Comparison of ENCODE assay signal across 25 cellular contexts in the genomic region with DNA sequence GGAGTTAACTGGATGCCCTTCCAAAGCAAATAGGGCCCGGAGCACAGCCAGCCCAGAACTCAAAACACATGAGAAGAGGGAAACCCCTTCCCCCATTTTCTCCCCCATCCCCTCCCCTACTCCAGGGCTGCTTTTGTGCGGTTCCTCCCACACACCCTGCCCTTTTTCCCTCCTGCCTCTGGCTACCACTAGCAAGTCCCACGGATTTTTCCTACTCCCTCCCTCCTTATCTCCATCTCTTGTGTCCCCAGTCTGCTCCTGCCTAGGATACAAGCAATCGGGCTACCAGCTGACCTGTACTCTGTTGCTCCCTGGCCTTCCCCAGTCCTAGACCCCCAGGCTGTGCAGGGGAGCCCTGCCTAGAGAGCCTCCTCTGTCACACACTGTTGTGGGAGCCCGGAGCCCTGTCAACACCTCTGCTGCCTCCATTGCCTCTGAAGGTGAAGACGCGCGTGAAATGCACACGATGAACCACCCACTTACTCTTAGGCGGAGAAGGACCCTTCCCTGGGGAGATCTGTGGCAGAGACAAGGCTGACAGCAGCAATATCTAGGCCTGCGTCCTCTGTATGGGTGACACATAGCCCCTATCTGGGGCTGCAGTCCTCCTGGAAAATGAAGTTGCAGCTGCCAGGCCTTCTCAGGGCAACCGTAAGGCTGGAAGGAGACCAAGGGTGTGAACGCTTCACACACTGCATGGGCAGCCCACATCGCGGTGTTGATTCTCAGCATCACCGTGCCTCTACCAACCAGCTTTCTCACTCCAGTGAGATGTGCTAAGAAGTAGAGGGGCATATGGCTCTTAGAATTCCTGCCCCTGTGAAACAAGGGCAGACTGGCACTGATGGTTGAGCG.
DNase-seq lines count a peak whose midpoint lies in the region; ATAC-seq and TF ChIP-seq lines count a peak whose summit lies in the region.
"Had no signal": no experiment of that assay in that cellular context is flagged by ENCODE, and none has a peak within 500 bp of the region (broad histone marks: within the 10 kb centered on the region; RNA-seq: fewer than 3 reads in every experiment).

No MANE protein-coding gene starts in this region.

- H3K27ac Mint-ChIP-seq in neural progenitor cell = peak overlapping the region; percentile 89
- H3K27ac Mint-ChIP-seq in HFFc6 = no peak overlapping the region
- H3K27ac Mint-ChIP-seq: activated naive CD8-positive, alpha-beta T cell treated with anti-CD3 and anti-CD28 coated beads for 36 hours; activated T-helper 17 cell treated with anti-CD3 and anti-CD28 coated beads, Interleukin-2, amount 50 U/mL, for 72 hours; CD4-positive, CD25-positive, alpha-beta regulatory T cell; naive thymus-derived CD8-positive, alpha-beta T cell had no signal

- H3K4me1 ChIP-seq in HEK293 (ENCODE audit: control insufficient read depth, insufficient read depth, low read length) (no peaks in the 10 kb centered on the region), SK-N-SH (ENCODE audit: control insufficient read depth in 1 of 2, insufficient read depth in 2 of 2, low read depth in 1 of 2, low read length in 1 of 2) (peaks cover 0 to 15% of the 10 kb centered on the region in 2 experiments; a peak in 1 of 4 replicates), neural progenitor cell (peaks cover 11% of the 10 kb centered on the region)
- H3K4me1 ChIP-seq: body of pancreas, Peyer's patch had no signal

- H3K9me3 ChIP-seq in HEK293 (ENCODE audit: control insufficient read depth, insufficient read depth, low read depth, low read length) = no peaks in the 10 kb centered on the region
- H3K9me3 ChIP-seq in SK-N-SH = no peaks in the 10 kb centered on the region
- no peaks in the 10 kb centered on the region for H3K9me3 ChIP-seq in neural progenitor cell (ENCODE audit: low read depth)
- H3K9me3 ChIP-seq: body of pancreas, esophagus muscularis mucosa, Peyer's patch, testis had no signal

- H3K4me3 Mint-ChIP-seq in neural progenitor cell = peak overlapping the region; percentile 22
- no peak overlapping the region for H3K4me3 Mint-ChIP-seq in HFFc6
- H3K4me3 Mint-ChIP-seq: activated naive CD8-positive, alpha-beta T cell treated with anti-CD3 and anti-CD28 coated beads for 36 hours; activated T-helper 17 cell treated with anti-CD3 and anti-CD28 coated beads, Interleukin-2, amount 50 U/mL, for 72 hours; CD4-positive, CD25-positive, alpha-beta regulatory T cell; naive thymus-derived CD8-positive, alpha-beta T cell had no signal

- no peaks in the 10 kb centered on the region for H3K9me2 ChIP-seq in SK-N-SH

- 0 out of 4 replicates have a peak, but pooled peaks of 1 of the 2 experiments have one; percentile 36 for TF ChIP-seq EP300 in SK-N-SH (IDR thresholded peaks at IDR 0.05; ENCODE audit: borderline replicate concordance in 1 of 2, low read depth in 1 of 2, low read length in 1 of 2)

- H3K4me2 ChIP-seq in SK-N-SH = no peak overlapping the region
- H3K4me2 ChIP-seq in neural progenitor cell = peak overlapping the region; percentile 47

- H3K36me3 Mint-ChIP-seq in neural progenitor cell (no peaks in the 10 kb centered on the region), HFFc6 (ENCODE audit: low read depth) (no peaks in the 10 kb centered on the region)
- H3K36me3 Mint-ChIP-seq: activated naive CD8-positive, alpha-beta T cell treated with anti-CD3 and anti-CD28 coated beads for 36 hours; CD4-positive, CD25-positive, alpha-beta regulatory T cell; naive thymus-derived CD8-positive, alpha-beta T cell had no signal

- H3K9me3 Mint-ChIP-seq in neural progenitor cell (no peaks in the 10 kb centered on the region), HFFc6 (no peaks in the 10 kb centered on the region)
- H3K9me3 Mint-ChIP-seq: activated naive CD8-positive, alpha-beta T cell treated with anti-CD3 and anti-CD28 coated beads for 36 hours; activated T-helper 17 cell treated with anti-CD3 and anti-CD28 coated beads, Interleukin-2, amount 50 U/mL, for 72 hours; naive thymus-derived CD8-positive, alpha-beta T cell had no signal

- no peak overlapping the region for H3K27ac ChIP-seq in HEK293 (ENCODE audit: extremely low read depth, low read depth, low read length)
- 0 out of 4 replicates have a peak overlapping the region, but pooled peaks of 1 of the 2 experiments have one; percentile 7 for H3K27ac ChIP-seq in SK-N-SH (ENCODE audit: low read depth in 2 of 2, low read length in 1 of 2)
- peak overlapping the region; percentile 43 for H3K27ac ChIP-seq in neural progenitor cell
- H3K27ac ChIP-seq: body of pancreas, esophagus muscularis mucosa, Peyer's patch, testis had no signal

- H3K27me3 Mint-ChIP-seq in neural progenitor cell (ENCODE audit: insufficient read depth, low read depth) (no peaks in the 10 kb centered on the region), HFFc6 (ENCODE audit: insufficient read depth) (peaks cover 2% of the 10 kb centered on the region; the same call in 1 of the 2 replicates)

- H3K27me3 ChIP-seq in SK-N-SH (ENCODE audit: insufficient read depth) (no peaks in the 10 kb centered on the region), neural progenitor cell (no peaks in the 10 kb centered on the region)
- H3K27me3 ChIP-seq: body of pancreas, esophagus muscularis mucosa, Peyer's patch, testis had no signal

- H3F3A ChIP-seq in SK-N-SH (replicated peaks; ENCODE audit: insufficient read depth) (no peaks in the 10 kb centered on the region), neural progenitor cell (ENCODE audit: low read depth) (peaks cover 5% of the 10 kb centered on the region)

- POLR2A ChIA-PET in HEK293 (lab: Yijun Ruan, JAX) (no interaction called here), SK-N-SH (lab: Yijun Ruan, JAX) (no interaction called here)

- ATAC-seq in GM21360 (IDR thresholded peaks at IDR 0.05; ENCODE audit: unreplicated experiment) = no peak
- no peak for ATAC-seq in GM21367 (IDR thresholded peaks at IDR 0.05; ENCODE audit: unreplicated experiment)
- ATAC-seq: activated T-helper 17 cell treated with anti-CD3 and anti-CD28 coated beads, Interleukin-2, amount 50 U/mL, for 72 hours; body of pancreas; naive thymus-derived CD8-positive, alpha-beta T cell had no signal

- peaks cover 33% of the 10 kb centered on the region for H3K4me1 Mint-ChIP-seq in neural progenitor cell
- peaks cover 7% of the 10 kb centered on the region for H3K4me1 Mint-ChIP-seq in HFFc6 (ENCODE audit: low read depth)
- H3K4me1 Mint-ChIP-seq: activated naive CD8-positive, alpha-beta T cell treated with anti-CD3 and anti-CD28 coated beads for 36 hours; activated T-helper 17 cell treated with anti-CD3 and anti-CD28 coated beads, Interleukin-2, amount 50 U/mL, for 72 hours; CD4-positive, CD25-positive, alpha-beta regulatory T cell had no signal

- no peak for TF ChIP-seq RAD21 in SK-N-SH (IDR thresholded peaks at IDR 0.05; ENCODE audit: low read length)

- TF ChIP-seq CTCF in HEK293 (tag by site-specific recombination; IDR thresholded peaks at IDR 0.05) = no peak
- no peak for TF ChIP-seq CTCF in SK-N-SH (IDR thresholded peaks at IDR 0.05)
- no peak for TF ChIP-seq CTCF in fibroblast of the aortic adventitia (IDR thresholded peaks at IDR 0.05; ENCODE audit: insufficient read depth, low read length)
- TF ChIP-seq CTCF in neural progenitor cell (IDR thresholded peaks at IDR 0.05) = no peak
- no peak for TF ChIP-seq CTCF in HFFc6 (IDR thresholded peaks at IDR 0.05)

- 64% methylated on average over 12 of the region's 17 CpGs for WGBS in SK-N-SH (ENCODE audit: low lambda C conversion rate)

- DNase-seq in SK-N-SH (peak; percentile 76), fibroblast of the aortic adventitia (ENCODE audit: low read depth) (peak; percentile 49), neural progenitor cell (ENCODE audit: low spot score) (peak; percentile 28), NAMALWA (ENCODE audit: low spot score) (no peak), HFFc6 (no peak)
- DNase-seq: activated CD8-positive, alpha-beta memory T cell treated with anti-CD3 and anti-CD28 coated beads, Interleukin-2, amount 50 U/mL, for 4 hours; activated naive CD8-positive, alpha-beta T cell treated with anti-CD3 and anti-CD28 coated beads for 36 hours; body of pancreas; CD4-positive, CD25-positive, alpha-beta regulatory T cell; DMS153; GDM1; Karpas-422; mesendoderm; NCI-H1048; NCI-H2029; NCI-H446 treated with DMSO at 0.1 percent for 48 hours; NK-92 treated with Interleukin-12 subunit alpha and Interleukin-12 subunit beta, amount 100 ng/mL, for 24 hours; Peyer's patch; testis had no signal

- H3K36me3 ChIP-seq in HEK293 (ENCODE audit: control insufficient read depth in 2 of 2, insufficient read depth in 1 of 2, low read length in 2 of 2) (no peaks in the 10 kb centered on the region), SK-N-SH (replicated peaks in 1 of 2; ENCODE audit: control insufficient read depth in 1 of 2, insufficient read depth in 2 of 2, low read length in 1 of 2) (no peaks in the 10 kb centered on the region), neural progenitor cell (no peaks in the 10 kb centered on the region)
- H3K36me3 ChIP-seq: esophagus muscularis mucosa, Peyer's patch had no signal

- no peaks in the 10 kb centered on the region for H3K79me2 ChIP-seq in SK-N-SH (ENCODE audit: insufficient read depth)
- no peaks in the 10 kb centered on the region for H3K79me2 ChIP-seq in neural progenitor cell (ENCODE audit: low read depth)

- H3K9ac ChIP-seq in SK-N-SH (no peak overlapping the region), neural progenitor cell (no peak overlapping the region)

- H4K20me1 ChIP-seq in SK-N-SH (ENCODE audit: insufficient read depth) (no peaks in the 10 kb centered on the region), neural progenitor cell (ENCODE audit: low read depth) (no peaks in the 10 kb centered on the region)

- no peak overlapping the region for H3K4me3 ChIP-seq in HEK293 (ENCODE audit: low read depth, low read length)
- H3K4me3 ChIP-seq in SK-N-SH (ENCODE audit: low read depth in 2 of 2, low read length in 1 of 2) = no peak overlapping the region
- no peak overlapping the region for H3K4me3 ChIP-seq in fibroblast of the aortic adventitia (ENCODE audit: low read depth, low read length)
- H3K4me3 ChIP-seq in neural progenitor cell = no peak overlapping the region
- H3K4me3 ChIP-seq: body of pancreas, esophagus muscularis mucosa, Peyer's patch, testis had no signal

- H2AFZ ChIP-seq in SK-N-SH (ENCODE audit: low read depth) = no peak overlapping the region
- peak overlapping the region; percentile 95 for H2AFZ ChIP-seq in neural progenitor cell (replicated peaks)

- CTCF ChIA-PET in HEK293 (lab: Yijun Ruan, JAX) = no interaction called here
- CTCF ChIA-PET in SK-N-SH (lab: Yijun Ruan, JAX) = no interaction called here

TF ChIP-seq in SK-N-SH, 30 proteins besides CTCF, POLR2A, EP300 and RAD21 (continues in another document):
- TF ChIP-seq NFIC (IDR thresholded peaks at IDR 0.05; ENCODE audit: borderline replicate concordance) = no peak
- peak; percentile 76 for TF ChIP-seq GATA2 (CRISPR knock-in tag; IDR thresholded peaks at IDR 0.05)
- no peak for TF ChIP-seq GABPA (IDR thresholded peaks at IDR 0.05; ENCODE audit: low read depth)
- TF ChIP-seq NRF1 (IDR thresholded peaks at IDR 0.05; ENCODE audit: low read depth, low read length) = no peak
- TF ChIP-seq TEAD4 (IDR thresholded peaks at IDR 0.05; ENCODE audit: borderline replicate concordance, insufficient read depth) = no peak

Comparison
In these comparisons a context has a peak if more than half of its experiments do, and no peak if none do; other contexts are left out.
1. DNase-seq: peak in SK-N-SH (single experiment), fibroblast of the aortic adventitia (single experiment) and neural progenitor cell (single experiment); none in NAMALWA (single experiment) and HFFc6 (single experiment).